In the genomic region with DNA sequence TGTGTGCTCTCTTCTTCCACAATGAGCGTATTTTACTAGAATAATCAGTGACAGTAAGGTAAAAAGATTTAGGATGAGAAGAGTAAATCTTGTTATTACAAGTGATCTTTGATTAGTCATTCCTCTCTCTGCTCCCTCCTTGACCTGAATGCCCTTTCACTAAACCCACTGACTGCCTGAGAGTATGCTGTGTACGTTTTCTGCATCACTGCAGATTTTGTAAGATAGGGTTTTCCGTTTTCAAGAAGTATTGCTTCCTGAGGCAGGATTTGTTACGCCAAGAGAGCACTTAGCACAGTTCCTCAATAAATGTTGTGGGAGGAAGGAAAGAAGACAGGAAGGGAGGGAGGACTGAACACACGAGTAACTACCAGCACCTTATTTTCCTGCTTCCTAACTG, we compare ENCODE assay signal across 11 cellular contexts. TPM values are rescaled to one million over a fixed set of nuclear protein-coding genes. Genes with fewer than 3 reads are reported as not detected.
A peak's percentile ranks its signal among the peaks of the same experiment; 100 is the strongest.
DNase-seq lines count a peak whose midpoint lies in the region; ATAC-seq and TF ChIP-seq lines count a peak whose summit lies in the region.
"Had no signal": no experiment of that assay in that cellular context is flagged by ENCODE, and none has a peak within 500 bp of the region (broad histone marks: within the 10 kb centered on the region; RNA-seq: fewer than 3 reads in every experiment).

No MANE protein-coding gene starts in this region.

- intact Hi-C loops in heart left ventricle (cut with DNase I) (no loop called here), Right ventricle myocardium inferior (cut with DNase I) (no loop called here), ascending aorta (cut with DNase I) (no loop called here), transverse colon (cut with DNase I; ENCODE audit: low total_unique reads) (no loop called here)

- H3K27me3 ChIP-seq in heart left ventricle (no peaks in the 10 kb centered on the region), upper lobe of left lung (no peaks in the 10 kb centered on the region), ascending aorta (no peaks in the 10 kb centered on the region), transverse colon (no peaks in the 10 kb centered on the region)
- H3K27me3 ChIP-seq: esophagus muscularis mucosa had no signal

- H3K36me3 ChIP-seq in heart left ventricle (no peaks in the 10 kb centered on the region), upper lobe of left lung (no peaks in the 10 kb centered on the region), ascending aorta (no peaks in the 10 kb centered on the region), transverse colon (no peaks in the 10 kb centered on the region)
- H3K36me3 ChIP-seq: esophagus muscularis mucosa had no signal

- peaks cover 3% of the 10 kb centered on the region for H3K36me3 Mint-ChIP-seq in T-helper 17 cell (ENCODE audit: low read depth)

- ATAC-seq in heart left ventricle, result peak in 3 of 4 donors; percentile 20 to 61 (median 57)
- ATAC-seq in Right ventricle myocardium inferior, result no peak
- peak; percentile 79 for ATAC-seq in HG03103 (IDR thresholded peaks at IDR 0.05; ENCODE audit: low read depth, unreplicated experiment)
- ATAC-seq in T-helper 17 cell, result peak; percentile 40
- ATAC-seq in upper lobe of left lung (ENCODE audit: low FRiP score in 2 of 2), result peak in 1 of 2 donors; percentile 53

- H3K4me3 ChIP-seq in heart left ventricle, result no peak overlapping the region
- H3K4me3 ChIP-seq in upper lobe of left lung, result no peak overlapping the region
- no peak overlapping the region for H3K4me3 ChIP-seq in ascending aorta
- no peak overlapping the region for H3K4me3 ChIP-seq in transverse colon
- H3K4me3 ChIP-seq: esophagus muscularis mucosa had no signal

- H3K4me3 Mint-ChIP-seq in T-helper 17 cell, result peak overlapping the region; percentile 25

- TF ChIP-seq CTCF in heart left ventricle (IDR thresholded peaks at IDR 0.05) (no peak), upper lobe of left lung (IDR thresholded peaks at IDR 0.05) (no peak), ascending aorta (IDR thresholded peaks at IDR 0.05) (no peak), transverse colon (IDR thresholded peaks at IDR 0.05) (no peak)

- TF ChIP-seq EP300 in upper lobe of left lung (IDR thresholded peaks at IDR 0.05) (peak in 1 of 4 donors; percentile 30), transverse colon (IDR thresholded peaks at IDR 0.05; ENCODE audit: low read depth) (no peak)

- DNase-seq in heart left ventricle, result no peak
- no peak for DNase-seq in Right ventricle myocardium inferior (ENCODE audit: missing footprints)
- DNase-seq in T-helper 17 cell, result no peak
- DNase-seq in upper lobe of left lung, result no peak
- DNase-seq in ascending aorta (ENCODE audit: low spot score in 2 of 2), result no peak
- DNase-seq in NCI-H2081 treated with DMSO at 0.1 percent for 48 hours (lab: John Stamatoyannopoulos, UW), result no peak
- DNase-seq in transverse colon, result no peak
- DNase-seq: DND-41 had no signal

- no peaks in the 10 kb centered on the region for H3K27me3 Mint-ChIP-seq in T-helper 17 cell

- WGBS in heart left ventricle, 4 donors, result 57 to 62% (median 60%) methylated on average over 5 of the region's 5 CpGs
- WGBS in upper lobe of left lung, 2 donors, result 10 to 14% methylated on average over 5 of the region's 5 CpGs
- WGBS in transverse colon (ENCODE audit: low coverage in 1 of 2), 2 donors, result 35 to 49% methylated on average over 2 to 5 of the region's 5 CpGs

- peaks cover 23% of the 10 kb centered on the region for H3K4me1 Mint-ChIP-seq in T-helper 17 cell

- H3K9me3 ChIP-seq in heart left ventricle (no peaks in the 10 kb centered on the region), T-helper 17 cell (ENCODE audit: control insufficient read depth, low read length, poor library complexity, severe bottlenecking) (no peaks in the 10 kb centered on the region), upper lobe of left lung (no peaks in the 10 kb centered on the region), ascending aorta (no peaks in the 10 kb centered on the region), transverse colon (no peaks in the 10 kb centered on the region)
- H3K9me3 ChIP-seq: esophagus muscularis mucosa had no signal

- H3K27ac Mint-ChIP-seq in T-helper 17 cell, result peak overlapping the region; percentile 69

- TF ChIP-seq POLR2A in heart left ventricle (IDR thresholded peaks at IDR 0.05) (no peak), upper lobe of left lung (IDR thresholded peaks at IDR 0.05) (no peak), transverse colon (IDR thresholded peaks at IDR 0.05) (no peak)

- no peak overlapping the region for H3K27ac ChIP-seq in heart left ventricle
- peak overlapping the region in 3 of 4 donors; percentile 4 to 69 (median 36) for H3K27ac ChIP-seq in upper lobe of left lung
- no peak overlapping the region for H3K27ac ChIP-seq in ascending aorta
- H3K27ac ChIP-seq in transverse colon, result no peak overlapping the region
- H3K27ac ChIP-seq: esophagus muscularis mucosa had no signal

- H3K4me1 ChIP-seq in heart left ventricle, result peaks cover 0 to 17% (median 0%) of the 10 kb centered on the region in 12 donors
- peaks cover 0 to 12% (median 2%) of the 10 kb centered on the region in 4 donors for H3K4me1 ChIP-seq in upper lobe of left lung
- no peaks in the 10 kb centered on the region for H3K4me1 ChIP-seq in ascending aorta
- peaks cover 0 to 21% (median 2%) of the 10 kb centered on the region in 4 donors for H3K4me1 ChIP-seq in transverse colon

- in situ Hi-C loops in transverse colon (cut with MboI; ENCODE audit: low pct_ligation_motif_present in 1 of 4, low pct_unique_long_range_greater_than_20kb in 1 of 4, low sequenced_read_pairs in 3 of 4), result no loop called here

RNA-seq across cellular contexts. Expression of gene LAMB3, which starts 7.7 kb away (rescaled TPM):
- total RNA-seq in heart left ventricle (1 to 10 TPM in 8 of 9 donors, under 1 TPM in 1; 0.83 to 7.4 (median 3.6) TPM), Right ventricle myocardium inferior (5.9 TPM), T-helper 17 cell (1 to 10 TPM in 1 of 2 donors, under 1 TPM in 1; 0.37 to 1.1 TPM), upper lobe of left lung (100 to 1,000 TPM in 2 of 6 donors, 10 to 100 TPM in 4; 26.2 to 146 (median 79.6) TPM), ascending aorta (0.75 TPM), transverse colon (100 to 1,000 TPM in 3 of 4 donors, 10 to 100 TPM in 1; 47.2 to 147 (median 126) TPM)
- 1 to 10 TPM; 1.8 to 5.3 TPM for polyA plus RNA-seq in heart left ventricle

RNA-seq across cellular contexts. Expression of gene G0S2, which starts 15.3 kb away (rescaled TPM):
- total RNA-seq in heart left ventricle (100 to 1,000 TPM in 8 of 9 donors, 10 to 100 TPM in 1; 92.0 to 600 (median 212) TPM), Right ventricle myocardium inferior (460 TPM), T-helper 17 cell (10 to 100 TPM in 1 of 2 donors, 1 to 10 TPM in 1; 6.6 to 13.5 TPM), upper lobe of left lung (100 to 1,000 TPM in 1 of 6 donors, 10 to 100 TPM in 5; 14.4 to 108 (median 46.0) TPM), ascending aorta (15.1 TPM), transverse colon (10 to 100 TPM in 2 of 4 donors, 1 to 10 TPM in 2; 1.8 to 84.2 (median 26.9) TPM)
- polyA plus RNA-seq in heart left ventricle, result 100 to 1,000 TPM in 1 of 2 donors, 10 to 100 TPM in 1; 87.6 to 218 TPM

RNA-seq across cellular contexts. Expression of gene HSD11B1, which starts 44.7 kb away (rescaled TPM):
- total RNA-seq in heart left ventricle (10 to 100 TPM in 2 of 9 donors, 1 to 10 TPM in 7; 1.7 to 36.1 (median 3.6) TPM), Right ventricle myocardium inferior (4.3 TPM), T-helper 17 cell (1 to 10 TPM; 1.2 to 4.0 TPM), upper lobe of left lung (10 to 100 TPM in 5 of 6 donors, 1 to 10 TPM in 1; 3.1 to 25.8 (median 17.4) TPM), ascending aorta (0.32 TPM), transverse colon (1 to 10 TPM in 3 of 4 donors, not detected in 1; 1.5 to 3.7 (median 2.6) TPM)
- polyA plus RNA-seq in heart left ventricle, result 1 to 10 TPM; 1.2 to 3.6 TPM
- total RNA-seq: SK-MEL-5 had no signal

Comparison
In these comparisons a context has a peak if more than half of its experiments do, and no peak if none do; other contexts are left out.
1. H3K27ac ChIP-seq: peak in upper lobe of left lung (3 of 4); none in heart left ventricle (0 of 12), ascending aorta (0 of 2) and transverse colon (0 of 4).